Comparison of ENCODE assay signal across 24 cellular contexts in genomic region chr18:7367336-7367735, GRCh38.
DNase-seq lines count a peak whose midpoint lies in the region; ATAC-seq and TF ChIP-seq lines count a peak whose summit lies in the region.
"Had no signal": no experiment of that assay in that cellular context is flagged by ENCODE, and none has a peak within 500 bp of the region (broad histone marks: within the 10 kb centered on the region; RNA-seq: fewer than 3 reads in every experiment).

No MANE protein-coding gene starts in this region.

- no peaks in the 10 kb centered on the region for H3F3A ChIP-seq in Loucy (ENCODE audit: low read depth)

- ATAC-seq in HG03521 (IDR thresholded peaks at IDR 0.05; ENCODE audit: unreplicated experiment) = no peak
- ATAC-seq: activated naive CD4-positive, alpha-beta T cell treated with anti-CD3 and anti-CD28 coated beads, Interleukin-2, amount 50 U/mL, for 72 hours; activated T-helper 17 cell treated with anti-CD3 and anti-CD28 coated beads, Interleukin-2, amount 50 U/mL, for 72 hours had no signal

- H3K4me3 ChIP-seq in Loucy (ENCODE audit: low read length, poor library complexity, severe bottlenecking) (no peak overlapping the region), mesendoderm (ENCODE audit: low read length) (no peak overlapping the region)
- H3K4me3 ChIP-seq: ascending aorta, GM23248, stomach, transverse colon had no signal

- H4K5ac ChIP-seq in mesendoderm (ENCODE audit: low read length) = no peak overlapping the region

- H2BK120ac ChIP-seq in mesendoderm (ENCODE audit: low read depth, low read length) = no peak overlapping the region

- no peak overlapping the region for H2BK5ac ChIP-seq in mesendoderm (ENCODE audit: low read length)

- no peak overlapping the region for H3K4me2 ChIP-seq in Loucy (ENCODE audit: low read depth, low read length, poor library complexity, severe bottlenecking)
- no peak overlapping the region for H3K4me2 ChIP-seq in mesendoderm (ENCODE audit: low read length)

- H3K4me1 ChIP-seq in Loucy (ENCODE audit: insufficient read depth, low read length, poor library complexity, severe bottlenecking) (no peaks in the 10 kb centered on the region), mesendoderm (ENCODE audit: control insufficient read depth, low read depth, low read length) (no peaks in the 10 kb centered on the region)
- H3K4me1 ChIP-seq: ascending aorta had no signal

- no CpG with 5 or more reads among the region's 7 CpGs for WGBS in mesendoderm (ENCODE audit: extremely low coverage, insufficient coverage, low lambda C conversion rate)

- H3K23ac ChIP-seq in mesendoderm (ENCODE audit: low read length) = no peak overlapping the region

- no peaks in the 10 kb centered on the region for H3K9me2 ChIP-seq in Loucy (replicated peaks; ENCODE audit: low read depth, low read length)

- DNase-seq in GDM1 (lab: John Stamatoyannopoulos, UW) = peak; percentile 17
- peak; percentile 28 for DNase-seq in dermis blood vessel endothelial cell
- peak; percentile 58 for DNase-seq in mesendoderm
- DNase-seq in cortex of kidney (lab: John Stamatoyannopoulos, UW) = no peak
- no peak for DNase-seq in SKM-1 treated with dmso at 0.1 percent for 144 hours (lab: John Stamatoyannopoulos, UW; ENCODE audit: unreplicated experiment)
- DNase-seq: activated CD4-positive, alpha-beta T cell treated with anti-CD3 and anti-CD28 coated beads, Interleukin-2, amount 50 U/mL, for 4 hours; activated CD4-positive, CD25-positive, alpha-beta regulatory T cell; activated CD8-positive, alpha-beta memory T cell treated with anti-CD3 and anti-CD28 coated beads, Interleukin-2, amount 50 U/mL, for 4 hours; CD4-positive, CD25-positive, alpha-beta regulatory T cell; central memory CD4-positive, alpha-beta T cell; GM23248; hippocampal formation; Karpas-422; NCI-H1048; NCI-H187 treated with DMSO at 0.1 percent for 48 hours; Right ventricle myocardium superior; stomach; T1000; transverse colon had no signal

- H3K27me3 ChIP-seq in Loucy (ENCODE audit: insufficient read depth, low read length, poor library complexity, severe bottlenecking) (no peaks in the 10 kb centered on the region), mesendoderm (ENCODE audit: insufficient read depth, low read length, poor library complexity) (no peaks in the 10 kb centered on the region)
- H3K27me3 ChIP-seq: ascending aorta, stomach, transverse colon had no signal

- H2AFZ ChIP-seq in Loucy (ENCODE audit: low read length) = no peak overlapping the region
- H2AFZ ChIP-seq: GM23248 had no signal

- H4K8ac ChIP-seq in mesendoderm (ENCODE audit: low read depth, low read length) = no peak overlapping the region

- no peak overlapping the region for H3K18ac ChIP-seq in mesendoderm (ENCODE audit: low read length)

- peak; percentile 12; the same call in 1 of the 2 replicates for TF ChIP-seq CTCF in Loucy (conservative IDR thresholded peaks at IDR 0.05; ENCODE audit: low read length)

- no peaks in the 10 kb centered on the region for H3K79me1 ChIP-seq in mesendoderm (ENCODE audit: low read length)

- H3K56ac ChIP-seq in mesendoderm (ENCODE audit: low read length) = no peak overlapping the region

- no peak overlapping the region for H2AK5ac ChIP-seq in mesendoderm (ENCODE audit: low read length)

- no peaks in the 10 kb centered on the region for H3K79me2 ChIP-seq in Loucy (ENCODE audit: insufficient read depth, low read length)
- H3K79me2 ChIP-seq in mesendoderm (ENCODE audit: control insufficient read depth, insufficient read depth, low read length) = no peaks in the 10 kb centered on the region

- H3K9ac ChIP-seq in Loucy (ENCODE audit: low read depth, low read length, poor library complexity, severe bottlenecking) (no peak overlapping the region), mesendoderm (ENCODE audit: low read length) (no peak overlapping the region)
- H3K9ac ChIP-seq: GM23248 had no signal

- no peak overlapping the region for H3K27ac ChIP-seq in mesendoderm (ENCODE audit: low read depth, low read length)
- H3K27ac ChIP-seq: ascending aorta, GM23248, transverse colon had no signal

- no peaks in the 10 kb centered on the region for H4K20me1 ChIP-seq in Loucy (ENCODE audit: insufficient read depth, low read length, poor library complexity, severe bottlenecking)

- no peaks in the 10 kb centered on the region for H3K36me3 ChIP-seq in Loucy (ENCODE audit: insufficient read depth, low read length)
- no peaks in the 10 kb centered on the region for H3K36me3 ChIP-seq in mesendoderm (ENCODE audit: control insufficient read depth, insufficient read depth, low read length)
- H3K36me3 ChIP-seq: ascending aorta, stomach, transverse colon had no signal

- H3K4ac ChIP-seq in mesendoderm (ENCODE audit: low read depth, low read length) = no peak overlapping the region

- H2BK15ac ChIP-seq in mesendoderm (replicated peaks; ENCODE audit: low read depth) = no peak overlapping the region

- H3K9me3 ChIP-seq in Loucy (ENCODE audit: insufficient read depth, low read depth, low read length) = no peaks in the 10 kb centered on the region
- H3K9me3 ChIP-seq: ascending aorta, stomach, transverse colon had no signal

Comparison
In these comparisons a context has a peak if more than half of its experiments do, and no peak if none do; other contexts are left out.
1. DNase-seq: peak in GDM1 (single experiment), dermis blood vessel endothelial cell (single experiment) and mesendoderm (single experiment); none in cortex of kidney (single experiment) and SKM-1 treated with dmso at 0.1 percent for 144 hours (single experiment).